In the genomic region with DNA sequence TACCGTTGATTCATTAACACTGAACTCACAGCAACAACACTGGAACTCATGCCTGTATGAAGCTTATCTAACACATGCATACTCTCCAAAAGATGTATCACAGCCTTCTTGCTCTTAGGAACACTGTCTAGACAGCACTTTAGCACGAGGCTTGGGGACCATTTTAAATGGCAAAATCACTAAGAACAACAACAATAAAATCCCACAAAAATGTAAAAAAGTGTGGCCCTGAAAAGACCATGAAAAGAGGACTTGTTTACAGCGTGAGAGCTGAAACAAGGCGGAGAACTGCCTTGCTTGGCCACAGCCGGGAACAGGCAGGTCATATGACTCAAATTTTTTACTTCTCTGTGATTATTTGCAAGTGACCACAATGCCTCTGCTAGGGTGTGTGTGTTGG, we compare ENCODE assay signal across 1 cellular context.
TF ChIP-seq lines count a peak whose summit lies in the region.

No MANE protein-coding gene starts in this region.

TF ChIP-seq in HepG2, 621 proteins besides CTCF, POLR2A, EP300 and RAD21:
- TF ChIP-seq PHF5A (CRISPR knock-in tag; IDR thresholded peaks at IDR 0.05; ENCODE audit: low read depth, unreplicated experiment) (no peak), ZNF839 (CRISPR knock-in tag; IDR thresholded peaks at IDR 0.05; ENCODE audit: borderline replicate concordance) (no peak), ASH2L (IDR thresholded peaks at IDR 0.05; ENCODE audit: insufficient read length, low read depth, low read length) (no peak), HOXA3 (CRISPR knock-in tag; IDR thresholded peaks at IDR 0.05) (no peak), ZC3H13 (CRISPR knock-in tag; IDR thresholded peaks at IDR 0.05) (no peak), CHD2 (IDR thresholded peaks at IDR 0.05; ENCODE audit: low read depth, low read length) (no peak)
- TF ChIP-seq, protein P1, sequence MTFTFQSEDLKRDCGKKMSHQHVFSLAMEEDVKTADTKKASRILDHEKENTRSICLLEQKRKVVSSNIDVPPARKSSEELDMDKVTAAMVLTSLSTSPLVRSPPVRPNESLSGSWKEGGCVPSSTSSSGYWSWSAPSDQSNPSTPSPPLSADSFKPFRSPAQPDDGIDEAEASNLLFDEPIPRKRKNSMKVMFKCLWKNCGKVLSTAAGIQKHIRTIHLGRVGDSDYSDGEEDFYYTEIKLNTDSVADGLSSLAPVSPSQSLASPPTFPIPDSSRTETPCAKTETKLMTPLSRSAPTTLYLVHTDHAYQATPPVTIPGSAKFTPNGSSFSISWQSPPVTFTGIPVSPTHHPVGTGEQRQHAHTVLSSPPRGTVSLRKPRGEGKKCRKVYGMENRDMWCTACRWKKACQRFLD (CRISPR knock-in tag; IDR thresholded peaks at IDR 0.05; ENCODE audit: borderline replicate concordance) = no peak
- TF ChIP-seq, protein P2, sequence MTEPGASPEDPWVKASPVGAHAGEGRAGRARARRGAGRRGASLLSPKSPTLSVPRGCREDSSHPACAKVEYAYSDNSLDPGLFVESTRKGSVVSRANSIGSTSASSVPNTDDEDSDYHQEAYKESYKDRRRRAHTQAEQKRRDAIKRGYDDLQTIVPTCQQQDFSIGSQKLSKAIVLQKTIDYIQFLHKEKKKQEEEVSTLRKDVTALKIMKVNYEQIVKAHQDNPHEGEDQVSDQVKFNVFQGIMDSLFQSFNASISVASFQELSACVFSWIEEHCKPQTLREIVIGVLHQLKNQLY (CRISPR knock-in tag; IDR thresholded peaks at IDR 0.05) = no peak
- TF ChIP-seq, protein P3, sequence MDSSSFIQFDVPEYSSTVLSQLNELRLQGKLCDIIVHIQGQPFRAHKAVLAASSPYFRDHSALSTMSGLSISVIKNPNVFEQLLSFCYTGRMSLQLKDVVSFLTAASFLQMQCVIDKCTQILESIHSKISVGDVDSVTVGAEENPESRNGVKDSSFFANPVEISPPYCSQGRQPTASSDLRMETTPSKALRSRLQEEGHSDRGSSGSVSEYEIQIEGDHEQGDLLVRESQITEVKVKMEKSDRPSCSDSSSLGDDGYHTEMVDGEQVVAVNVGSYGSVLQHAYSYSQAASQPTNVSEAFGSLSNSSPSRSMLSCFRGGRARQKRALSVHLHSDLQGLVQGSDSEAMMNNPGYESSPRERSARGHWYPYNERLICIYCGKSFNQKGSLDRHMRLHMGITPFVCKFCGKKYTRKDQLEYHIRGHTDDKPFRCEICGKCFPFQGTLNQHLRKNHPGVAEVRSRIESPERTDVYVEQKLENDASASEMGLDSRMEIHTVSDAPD (CRISPR knock-in tag; IDR thresholded peaks at IDR 0.05) = no peak
